In the genomic region with DNA sequence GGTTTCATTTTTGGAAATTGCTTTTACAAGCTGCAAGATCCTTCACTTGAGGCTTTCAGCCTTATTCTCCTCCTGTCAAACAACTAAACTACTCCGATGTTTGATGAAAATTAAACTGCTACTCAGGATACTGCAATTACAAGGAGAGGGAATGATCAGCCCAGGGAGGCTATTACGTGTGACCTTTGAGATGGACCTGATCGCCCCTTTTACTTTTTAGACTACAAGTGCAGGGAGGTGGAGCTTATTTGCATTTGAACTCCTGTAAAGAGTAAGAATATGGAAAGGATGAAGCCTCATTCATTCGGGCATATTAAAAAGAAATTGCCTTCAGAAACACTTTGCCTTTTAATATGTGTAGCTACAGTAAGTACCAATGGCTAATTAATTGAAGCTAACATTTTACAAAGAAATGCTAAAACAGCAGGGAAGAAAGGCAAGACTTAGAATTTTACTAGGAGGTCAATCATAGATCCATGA, we compare ENCODE assay signal across 13 cellular contexts.
DNase-seq lines count a peak whose midpoint lies in the region; ATAC-seq and TF ChIP-seq lines count a peak whose summit lies in the region.
"Had no signal": no experiment of that assay in that cellular context is flagged by ENCODE, and none has a peak within 500 bp of the region (broad histone marks: within the 10 kb centered on the region; RNA-seq: fewer than 3 reads in every experiment).

No MANE protein-coding gene starts in this region.

- no peak for ATAC-seq in CD4-positive, CD25-positive, alpha-beta regulatory T cell (ENCODE audit: low read depth in 2 of 2)
- ATAC-seq in GM23338 (no peak), esophagus mucosa (no peak), HG03469 (IDR thresholded peaks at IDR 0.05; ENCODE audit: unreplicated experiment) (no peak)
- no peak for ATAC-seq in naive thymus-derived CD4-positive, alpha-beta T cell
- ATAC-seq: foreskin keratinocyte, HCT116 had no signal

- H3K27ac ChIP-seq in CD4-positive, CD25-positive, alpha-beta regulatory T cell (ENCODE audit: insufficient read depth, low read length, poor library complexity, severe bottlenecking) = no peak overlapping the region
- no peak overlapping the region for H3K27ac ChIP-seq in GM23338 (ENCODE audit: low read depth)
- H3K27ac ChIP-seq in coronary artery = no peak overlapping the region
- H3K27ac ChIP-seq in naive thymus-derived CD4-positive, alpha-beta T cell (ENCODE audit: low read depth, low read length) = no peak overlapping the region
- H3K27ac ChIP-seq: foreskin keratinocyte, neutrophil had no signal

- H3K4me1 ChIP-seq in CD4-positive, CD25-positive, alpha-beta regulatory T cell (ENCODE audit: control insufficient read depth, insufficient read depth, low read length, poor library complexity, severe bottlenecking) = no peaks in the 10 kb centered on the region
- peaks cover 28% of the 10 kb centered on the region for H3K4me1 ChIP-seq in GM23338 (ENCODE audit: insufficient read depth)
- H3K4me1 ChIP-seq in naive thymus-derived CD4-positive, alpha-beta T cell (ENCODE audit: control insufficient read depth in 2 of 2, insufficient read depth in 2 of 2, low read length in 2 of 2) = peaks cover 0 to 7% of the 10 kb centered on the region in 2 donors

- DNase-seq in CD4-positive, CD25-positive, alpha-beta regulatory T cell = no peak
- DNase-seq in GM23338 (ENCODE audit: low spot score) = no peak
- DNase-seq in coronary artery (ENCODE audit: low spot score) = no peak
- no peak for DNase-seq in naive thymus-derived CD4-positive, alpha-beta T cell
- no peak for DNase-seq in nucleus accumbens (lab: John Stamatoyannopoulos, UW)
- no peak for DNase-seq in SKM-1 (lab: John Stamatoyannopoulos, UW; ENCODE audit: unreplicated experiment)
- DNase-seq: dermis blood vessel endothelial cell; foreskin keratinocyte; NK-92 treated with Interleukin-12 subunit alpha and Interleukin-12 subunit beta, amount 100 ng/mL, for 24 hours had no signal

- H3K9me2 ChIP-seq in GM23338 (ENCODE audit: insufficient read depth) = no peaks in the 10 kb centered on the region; the same call in 1 of the 2 replicates

- POLR2A ChIA-PET in naive thymus-derived CD4-positive, alpha-beta T cell (lab: Charles Lee) = no interaction called here

- CTCF ChIA-PET in naive thymus-derived CD4-positive, alpha-beta T cell (lab: Charles Lee) = interaction anchor here (0.9 to 1.0 kb wide), 2 partner anchors 14 to 24 kb away, joined by 4 to 5 read pairs; no protein-coding TSS in a partner anchor

- H3K36me3 Mint-ChIP-seq in CD4-positive, CD25-positive, alpha-beta regulatory T cell = no peaks in the 10 kb centered on the region
- H3K36me3 Mint-ChIP-seq in GM23338 (ENCODE audit: low read depth) = no peaks in the 10 kb centered on the region; the same call in 2 of the 3 replicates
- peaks cover 0 to 3% (median 0%) of the 10 kb centered on the region in 5 donors for H3K36me3 Mint-ChIP-seq in naive thymus-derived CD4-positive, alpha-beta T cell

- no peaks in the 10 kb centered on the region for H3K9me3 ChIP-seq in CD4-positive, CD25-positive, alpha-beta regulatory T cell (ENCODE audit: control insufficient read depth in 2 of 2, low read length in 2 of 2)
- no peaks in the 10 kb centered on the region for H3K9me3 ChIP-seq in naive thymus-derived CD4-positive, alpha-beta T cell (ENCODE audit: control insufficient read depth in 2 of 3, low read length in 3 of 3)
- H3K9me3 ChIP-seq: neutrophil had no signal

- H3K36me3 ChIP-seq in CD4-positive, CD25-positive, alpha-beta regulatory T cell (ENCODE audit: control insufficient read depth, insufficient read depth, low read length) = no peaks in the 10 kb centered on the region
- no peaks in the 10 kb centered on the region for H3K36me3 ChIP-seq in GM23338 (ENCODE audit: insufficient read depth)
- no peaks in the 10 kb centered on the region for H3K36me3 ChIP-seq in naive thymus-derived CD4-positive, alpha-beta T cell (ENCODE audit: control insufficient read depth in 2 of 3, insufficient read depth in 3 of 3, low read length in 3 of 3)
- H3K36me3 ChIP-seq: neutrophil had no signal

- no peaks in the 10 kb centered on the region for H3F3A ChIP-seq in GM23338 (replicated peaks; ENCODE audit: low read depth)

- H4K20me1 ChIP-seq in GM23338 (replicated peaks; ENCODE audit: insufficient read depth) = no peaks in the 10 kb centered on the region

- H3K79me2 ChIP-seq in GM23338 (replicated peaks; ENCODE audit: insufficient read depth) = no peaks in the 10 kb centered on the region

- H3K4me2 ChIP-seq in GM23338 = peak overlapping the region; percentile 66

- no peak overlapping the region for H3K4me3 ChIP-seq in CD4-positive, CD25-positive, alpha-beta regulatory T cell (ENCODE audit: low read depth, low read length)
- no peak overlapping the region for H3K4me3 ChIP-seq in GM23338
- H3K4me3 ChIP-seq in coronary artery = peak overlapping the region; percentile 81
- no peak overlapping the region for H3K4me3 ChIP-seq in naive thymus-derived CD4-positive, alpha-beta T cell (ENCODE audit: low read length)

- no peak for TF ChIP-seq CTCF in GM23338 (conservative IDR thresholded peaks at IDR 0.05; ENCODE audit: low read depth in 2 of 2)
- no peak for TF ChIP-seq CTCF in coronary artery (IDR thresholded peaks at IDR 0.05)

- H3K4me3 Mint-ChIP-seq in CD4-positive, CD25-positive, alpha-beta regulatory T cell = peak overlapping the region; percentile 54 to 88 (median 67)
- H3K4me3 Mint-ChIP-seq in GM23338 = no peak overlapping the region
- peak overlapping the region in 9 of 10 donors; percentile 2 to 80 (median 56) for H3K4me3 Mint-ChIP-seq in naive thymus-derived CD4-positive, alpha-beta T cell

- H3K27ac Mint-ChIP-seq in CD4-positive, CD25-positive, alpha-beta regulatory T cell = no peak overlapping the region
- H3K27ac Mint-ChIP-seq in GM23338 = no peak overlapping the region
- peak overlapping the region in 1 of 9 donors; percentile 8 for H3K27ac Mint-ChIP-seq in naive thymus-derived CD4-positive, alpha-beta T cell

- H3K4me1 Mint-ChIP-seq in CD4-positive, CD25-positive, alpha-beta regulatory T cell = peaks cover 4 to 16% (median 7%) of the 10 kb centered on the region in 4 donors
- peaks cover 38% of the 10 kb centered on the region for H3K4me1 Mint-ChIP-seq in GM23338
- peaks cover 6 to 15% (median 11%) of the 10 kb centered on the region in 7 donors for H3K4me1 Mint-ChIP-seq in naive thymus-derived CD4-positive, alpha-beta T cell

- H3K9me3 Mint-ChIP-seq in CD4-positive, CD25-positive, alpha-beta regulatory T cell = peaks cover 0 to 2% (median 0%) of the 10 kb centered on the region in 7 donors
- no peaks in the 10 kb centered on the region for H3K9me3 Mint-ChIP-seq in GM23338
- no peaks in the 10 kb centered on the region for H3K9me3 Mint-ChIP-seq in naive thymus-derived CD4-positive, alpha-beta T cell

- H2AFZ ChIP-seq in GM23338 = no peak overlapping the region

- peaks cover 11% of the 10 kb centered on the region for H3K27me3 ChIP-seq in CD4-positive, CD25-positive, alpha-beta regulatory T cell (ENCODE audit: control insufficient read depth, insufficient read depth, low read length)
- H3K27me3 ChIP-seq in GM23338 (ENCODE audit: insufficient read depth) = peaks cover 23% of the 10 kb centered on the region
- peaks cover 0 to 13% of the 10 kb centered on the region in 2 donors for H3K27me3 ChIP-seq in naive thymus-derived CD4-positive, alpha-beta T cell (ENCODE audit: control insufficient read depth in 2 of 2, insufficient read depth in 2 of 2, low read length in 2 of 2)

- intact Hi-C loops in naive thymus-derived CD4-positive, alpha-beta T cell (cut with micrococcal nuclease) = no loop called here

- H3K27me3 Mint-ChIP-seq in CD4-positive, CD25-positive, alpha-beta regulatory T cell = peaks cover 35% of the 10 kb centered on the region
- peaks cover 12% of the 10 kb centered on the region for H3K27me3 Mint-ChIP-seq in GM23338 (ENCODE audit: insufficient read depth, low read depth, poor library complexity)
- peaks cover 27 to 64% (median 40%) of the 10 kb centered on the region in 5 donors for H3K27me3 Mint-ChIP-seq in naive thymus-derived CD4-positive, alpha-beta T cell
